In genomic region chr19:55898911-55899310, GRCh38 we compare ENCODE assay signal across 25 cellular contexts. TPM values are rescaled to one million over a fixed set of nuclear protein-coding genes. Genes with fewer than 3 reads are reported as not detected.
DNase-seq lines count a peak whose midpoint lies in the region; ATAC-seq and TF ChIP-seq lines count a peak whose summit lies in the region.
"Had no signal": no experiment of that assay in that cellular context is flagged by ENCODE, and none has a peak within 500 bp of the region (broad histone marks: within the 10 kb centered on the region; RNA-seq: fewer than 3 reads in every experiment).

No MANE protein-coding gene starts in this region.

- H2AFZ ChIP-seq in MM.1S (ENCODE audit: low read length): peak overlapping the region; percentile 23; the same call in 1 of the 2 replicates

- H3K27ac ChIP-seq in MM.1S (ENCODE audit: low read length) (no peak overlapping the region), upper lobe of right lung (no peak overlapping the region)
- H3K27ac ChIP-seq: 22Rv1; A549; BLaER1 treated with 17β-estradiol and CSF1 and Interleukin-3, amounts not matched to agents 10 nM and 100 nM; C4-2B had no signal

- TF ChIP-seq CTCF in MM.1S (IDR thresholded peaks at IDR 0.05; ENCODE audit: low read length) (no peak), upper lobe of right lung (IDR thresholded peaks at IDR 0.05) (no peak)

- H3K9ac ChIP-seq in MM.1S (ENCODE audit: low read length): no peak overlapping the region
- H3K9ac ChIP-seq: BLaER1 treated with 17β-estradiol and CSF1 and Interleukin-3, amounts not matched to agents 10 nM and 100 nM had no signal

- H3K4me1 ChIP-seq in MM.1S (ENCODE audit: low read length): no peaks in the 10 kb centered on the region
- no peaks in the 10 kb centered on the region for H3K4me1 ChIP-seq in upper lobe of right lung
- H3K4me1 ChIP-seq: A549; BLaER1 treated with 17β-estradiol and CSF1 and Interleukin-3, amounts not matched to agents 10 nM and 100 nM had no signal

- H4K20me1 ChIP-seq in MM.1S (ENCODE audit: insufficient read depth, low read length): no peaks in the 10 kb centered on the region
- H4K20me1 ChIP-seq: BLaER1 treated with 17β-estradiol and CSF1 and Interleukin-3, amounts not matched to agents 10 nM and 100 nM had no signal

- H3K4me2 ChIP-seq in MM.1S (ENCODE audit: low read depth, low read length): no peak overlapping the region
- H3K4me2 ChIP-seq: A549; BLaER1 treated with 17β-estradiol and CSF1 and Interleukin-3, amounts not matched to agents 10 nM and 100 nM had no signal

- in situ Hi-C loops in KBM-7 (cut with MboI; ENCODE audit: low pct_unique_long_range_greater_than_20kb, low sequenced_read_pairs): no loop called here

- no peak for ATAC-seq in upper lobe of right lung
- ATAC-seq: A549; CD8-positive, alpha-beta T cell; GM12878 had no signal

- no peak overlapping the region for H3K4me3 ChIP-seq in MM.1S (ENCODE audit: low read length)
- no peak overlapping the region for H3K4me3 ChIP-seq in upper lobe of right lung
- H3K4me3 ChIP-seq: A549; BLaER1 treated with 17β-estradiol and CSF1 and Interleukin-3, amounts not matched to agents 10 nM and 100 nM; GM12878 had no signal

- no peaks in the 10 kb centered on the region for H3K27me3 ChIP-seq in MM.1S (replicated peaks; ENCODE audit: insufficient read depth, low read length)
- H3K27me3 ChIP-seq in upper lobe of right lung: no peaks in the 10 kb centered on the region
- H3K27me3 ChIP-seq: BLaER1 treated with 17β-estradiol and CSF1 and Interleukin-3, amounts not matched to agents 10 nM and 100 nM had no signal

- no peaks in the 10 kb centered on the region for H3K79me2 ChIP-seq in MM.1S (ENCODE audit: low read length)

- no peaks in the 10 kb centered on the region for H3F3A ChIP-seq in MM.1S (ENCODE audit: insufficient read depth, low read length)

- no peak for DNase-seq in MM.1S
- peak; percentile 73 for DNase-seq in mesenteric fat pad (ENCODE audit: low spot score)
- DNase-seq in upper lobe of right lung: peak; percentile 34
- DNase-seq in KBM-7: no peak
- DNase-seq in COLO829 (ENCODE audit: low spot score): no peak
- DNase-seq: AML-193; CD4-positive, alpha-beta T cell; CD8-positive, alpha-beta T cell; COR-L47; DMS 273 treated with DMSO at 0.1 percent for 48 hours; DMS153; DMS53; DMS79; DND-41; EL; GDM1 had no signal

- H3K9me3 ChIP-seq in MM.1S (replicated peaks; ENCODE audit: insufficient read depth, low read length) (no peaks in the 10 kb centered on the region), upper lobe of right lung (no peaks in the 10 kb centered on the region)
- H3K9me3 ChIP-seq: A549 had no signal

- no peaks in the 10 kb centered on the region for H3K9me2 ChIP-seq in MM.1S (replicated peaks; ENCODE audit: insufficient read depth, low read length)

- intact Hi-C loops in upper lobe of right lung (cut with DNase I): no loop called here

- no peaks in the 10 kb centered on the region for H3K36me3 ChIP-seq in MM.1S (replicated peaks; ENCODE audit: insufficient read depth, low read length)
- H3K36me3 ChIP-seq in upper lobe of right lung: no peaks in the 10 kb centered on the region
- H3K36me3 ChIP-seq: BLaER1 treated with 17β-estradiol and CSF1 and Interleukin-3, amounts not matched to agents 10 nM and 100 nM had no signal

RNA-seq across cellular contexts. Expression of gene NLRP13, which starts 33.2 kb away (rescaled TPM):
- not detected for total RNA-seq in mesenteric fat pad
- not detected for total RNA-seq in upper lobe of right lung
- total RNA-seq: A172; B cell; CD4-positive, alpha-beta T cell; CD8-positive, alpha-beta T cell; Daoy; G401; GM12878 had no signal

RNA-seq across cellular contexts. Expression of gene NLRP8, which starts 48.7 kb away (rescaled TPM):
- total RNA-seq in mesenteric fat pad: not detected
- not detected for total RNA-seq in upper lobe of right lung
- total RNA-seq: A172; B cell; CD4-positive, alpha-beta T cell; CD8-positive, alpha-beta T cell; G401; GM12878 had no signal

Comparison
In these comparisons a context has a peak if more than half of its experiments do, and no peak if none do; other contexts are left out.
1. DNase-seq: peak in mesenteric fat pad (single experiment) and upper lobe of right lung (single experiment); none in MM.1S (single experiment), KBM-7 (single experiment) and COLO829 (single experiment).